8 cellular contexts compared by ENCODE assay signal in the genomic region with DNA sequence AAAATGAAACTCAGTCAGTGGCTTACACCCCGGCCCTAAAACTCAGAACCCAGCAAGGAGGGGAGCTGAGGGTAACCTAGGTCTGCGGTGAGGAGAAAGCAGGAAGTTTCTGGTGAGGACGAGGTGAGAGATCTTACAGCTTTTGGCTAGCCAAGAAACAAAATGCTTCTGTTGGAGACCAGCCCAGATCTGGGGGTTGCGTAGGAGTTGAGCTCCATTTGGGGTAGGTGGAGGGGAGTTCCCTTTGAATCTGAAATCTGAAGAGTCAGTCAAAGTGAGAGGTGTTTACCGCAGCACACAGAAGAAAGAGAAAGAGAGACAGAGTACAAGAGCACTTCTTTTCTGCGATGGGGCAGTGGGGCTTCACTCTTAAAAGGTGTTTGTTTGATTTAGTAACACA. TPM values are rescaled to one million over a fixed set of nuclear protein-coding genes. Genes with fewer than 3 reads are reported as not detected.
DNase-seq lines count a peak whose midpoint lies in the region; ATAC-seq, FAIRE-seq and TF ChIP-seq lines count a peak whose summit lies in the region.

No MANE protein-coding gene starts in this region.

- H3K4me1 ChIP-seq in effector memory CD4-positive, alpha-beta T cell (ENCODE audit: control insufficient read depth, insufficient read depth, low read length, poor library complexity, severe bottlenecking): peaks cover 23% of the 10 kb centered on the region
- peaks cover 13 to 23% (median 17%) of the 10 kb centered on the region in 3 donors for H3K4me1 ChIP-seq in pancreas

- H3K9me3 ChIP-seq in effector memory CD4-positive, alpha-beta T cell (ENCODE audit: control insufficient read depth, low read length): no peaks in the 10 kb centered on the region
- H3K9me3 ChIP-seq in pancreas: no peaks in the 10 kb centered on the region

- no peaks in the 10 kb centered on the region for H3K36me3 ChIP-seq in effector memory CD4-positive, alpha-beta T cell (ENCODE audit: control insufficient read depth, insufficient read depth, low read length)
- peaks cover 0 to 45% (median 7%) of the 10 kb centered on the region in 3 donors for H3K36me3 ChIP-seq in pancreas

- FAIRE-seq in pancreas (lab: Jason Lieb, UNC): no peak

- intact Hi-C loops in pancreas (cut with DNase I): loop anchor here in 1 of 3 donors (5.0 kb wide), 1 partner anchor 63 kb away; no protein-coding TSS in a partner anchor

- H3K27me3 ChIP-seq in effector memory CD4-positive, alpha-beta T cell (replicated peaks; ENCODE audit: control insufficient read depth, insufficient read depth, low read length, poor library complexity, severe bottlenecking): no peaks in the 10 kb centered on the region
- H3K27me3 ChIP-seq in pancreas: no peaks in the 10 kb centered on the region

- peak; percentile 38 for DNase-seq in activated CD4-positive, alpha-beta T cell treated with anti-CD3 and anti-CD28 coated beads for 1 hour
- peak; percentile 48 to 57 (median 54) for DNase-seq in effector memory CD4-positive, alpha-beta T cell
- DNase-seq in stimulated activated CD8-positive, alpha-beta memory T cell treated with anti-CD3 and anti-CD28 coated beads, Interleukin-7, amount 100 ng/mL, for 24 hours (ENCODE audit: low read depth): peak; percentile 56
- no peak for DNase-seq in omental fat pad (ENCODE audit: low spot score)
- DNase-seq in pancreas: no peak

- WGBS in pancreas, 2 donors: 69 to 71% methylated on average over 6 of the region's 6 CpGs

- TF ChIP-seq CTCF in omental fat pad (IDR thresholded peaks at IDR 0.05): no peak
- no peak for TF ChIP-seq CTCF in pancreas (IDR thresholded peaks at IDR 0.05)

- no peak overlapping the region for H3K27ac ChIP-seq in effector memory CD4-positive, alpha-beta T cell (ENCODE audit: insufficient read depth, low read length, poor library complexity, severe bottlenecking)
- H3K27ac ChIP-seq in pancreas: peak overlapping the region in 2 of 4 donors; percentile 18 to 30

- peak overlapping the region; percentile 8 for H3K4me3 ChIP-seq in effector memory CD4-positive, alpha-beta T cell (ENCODE audit: insufficient read depth, low read depth, low read length, poor library complexity, severe bottlenecking)
- no peak overlapping the region for H3K4me3 ChIP-seq in pancreas

- ATAC-seq in GM18867 (IDR thresholded peaks at IDR 0.05; ENCODE audit: unreplicated experiment) (peak; percentile 92), HG03064 (IDR thresholded peaks at IDR 0.05; ENCODE audit: low read depth, unreplicated experiment) (peak; percentile 89), esophagus mucosa (no peak), omental fat pad (ENCODE audit: low FRiP score) (no peak), pancreas (no peak)

RNA-seq across cellular contexts. Expression of a gene that starts 29.6 kb away (rescaled TPM):
- total RNA-seq in esophagus mucosa (342 TPM), omental fat pad (under 1 TPM in 1 of 4 donors, not detected in 3; 0.38 TPM), pancreas (10 to 100 TPM; 22.4 to 58.2 (median 33.5) TPM)
- 10 to 100 TPM in 1 of 2 donors, 1 to 10 TPM in 1; 7.7 to 14.1 TPM for polyA plus RNA-seq in pancreas

Comparison
In these comparisons a context has a peak if more than half of its experiments do, and no peak if none do; other contexts are left out.
1. ATAC-seq: peak in GM18867 (single experiment) and HG03064 (single experiment); none in esophagus mucosa (single experiment), omental fat pad (single experiment) and pancreas (0 of 4).
2. DNase-seq: peak in activated CD4-positive, alpha-beta T cell treated with anti-CD3 and anti-CD28 coated beads for 1 hour (single experiment), effector memory CD4-positive, alpha-beta T cell (3 of 3) and stimulated activated CD8-positive, alpha-beta memory T cell treated with anti-CD3 and anti-CD28 coated beads, Interleukin-7, amount 100 ng/mL, for 24 hours (single experiment); none in omental fat pad (single experiment) and pancreas (0 of 6).
3. RNA of a gene that starts 29.6 kb away (total RNA-seq): 342 TPM in esophagus mucosa (single experiment) and 22.4 to 58.2 TPM in pancreas; 0.38 TPM in omental fat pad; every median in the first group is over 10 times any median in the second.